8 cellular contexts compared by ENCODE assay signal in the genomic region with DNA sequence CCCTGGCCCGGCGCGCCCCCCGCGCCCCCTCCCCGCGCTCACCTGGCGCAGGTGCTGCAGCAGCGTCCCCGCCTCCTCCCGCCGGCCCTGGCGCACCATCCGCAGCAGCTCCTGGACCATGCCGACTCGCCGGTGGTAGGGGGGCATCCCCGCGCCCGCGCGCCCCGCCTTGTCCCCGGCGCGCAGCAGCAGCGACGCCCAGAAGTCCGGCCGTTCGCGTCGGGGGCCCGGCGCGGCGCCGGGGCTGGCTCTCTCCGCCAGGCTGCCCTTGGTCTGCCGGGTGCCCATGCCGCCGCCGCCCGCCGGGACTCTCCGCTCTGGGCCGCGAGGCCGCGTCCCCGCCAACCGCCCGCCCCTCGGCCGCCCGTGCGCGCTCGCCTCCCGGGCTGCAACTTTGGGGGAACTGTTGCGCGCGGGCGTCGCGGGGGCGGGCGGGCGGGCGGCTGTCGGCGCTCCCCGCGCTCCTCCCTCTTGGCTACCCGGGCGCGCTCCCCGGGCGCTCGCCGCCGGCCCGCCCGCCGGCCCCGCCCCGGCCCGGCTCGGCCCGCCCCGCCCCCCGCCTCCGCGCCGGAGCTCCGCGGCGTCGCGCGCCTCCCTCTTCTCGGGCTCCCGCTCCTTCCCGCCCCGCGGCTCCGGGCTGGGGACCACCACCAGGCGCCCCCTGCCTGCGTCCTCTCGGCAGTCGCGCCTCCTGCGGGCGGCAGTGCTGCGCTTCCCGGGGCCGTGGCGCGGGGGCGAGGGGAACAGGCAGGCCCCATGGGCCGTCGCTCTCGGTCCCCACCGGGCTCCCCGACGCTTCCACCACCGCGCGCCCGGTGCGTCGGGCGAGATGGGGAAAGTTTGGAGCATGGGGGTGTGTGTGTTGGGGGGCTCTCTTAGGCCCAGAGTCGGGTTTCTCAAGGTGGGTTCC. TPM values are rescaled to one million over a fixed set of nuclear protein-coding genes. Genes with fewer than 3 reads are reported as not detected.
A peak's percentile ranks its signal among the peaks of the same experiment; 100 is the strongest.
DNase-seq lines count a peak whose midpoint lies in the region; TF ChIP-seq lines count a peak whose summit lies in the region.

A gene with protein sequence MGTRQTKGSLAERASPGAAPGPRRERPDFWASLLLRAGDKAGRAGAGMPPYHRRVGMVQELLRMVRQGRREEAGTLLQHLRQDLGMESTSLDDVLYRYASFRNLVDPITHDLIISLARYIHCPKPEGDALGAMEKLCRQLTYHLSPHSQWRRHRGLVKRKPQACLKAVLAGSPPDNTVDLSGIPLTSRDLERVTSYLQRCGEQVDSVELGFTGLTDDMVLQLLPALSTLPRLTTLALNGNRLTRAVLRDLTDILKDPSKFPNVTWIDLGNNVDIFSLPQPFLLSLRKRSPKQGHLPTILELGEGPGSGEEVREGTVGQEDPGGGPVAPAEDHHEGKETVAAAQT (minus strand): TSS at position 491 of the 910 bp plus-strand sequence. CDS start 203 bp downstream, at position 288.

- no peaks in the 10 kb centered on the region for H3K36me3 Mint-ChIP-seq in brain

- DNase-seq in EH (ENCODE audit: low read depth), result peak; percentile 53
- peak; percentile 21 for DNase-seq in HK-2 (ENCODE audit: unreplicated experiment)
- peak; percentile 27 to 70 (median 42) for DNase-seq in T-helper 2 cell
- peak; percentile 88 for DNase-seq in iPS-NIHi7 (ENCODE audit: extremely low spot score)
- peak; percentile 57 for DNase-seq in stimulated activated CD4-positive, alpha-beta T cell treated with anti-CD3 and anti-CD28 coated beads, Interleukin-12 subunit alpha, Interleukin-12 subunit beta, amount 100 ng/mL, for 4 hours
- no peak for DNase-seq in NK-92 treated with Interleukin-12 subunit alpha and Interleukin-12 subunit beta, amount 100 ng/mL, for 24 hours (lab: John Stamatoyannopoulos, UW)
- no peak for DNase-seq in KBM-7

- peak; percentile 24 to 51 for TF ChIP-seq CTCF in brain (conservative IDR thresholded peaks at IDR 0.05)

- peak within 1 kb of the TSS; percentile 81 to 88 (median 84) for H3K4me3 Mint-ChIP-seq in brain

- H3K9me3 Mint-ChIP-seq in brain, result no peaks in the 10 kb centered on the region

- H3K27ac Mint-ChIP-seq in brain, result peak within 1 kb of the TSS; percentile 56 to 91 (median 76)

- in situ Hi-C loops in KBM-7 (cut with MboI; ENCODE audit: low pct_unique_long_range_greater_than_20kb, low sequenced_read_pairs), result no loop called here

- H3K27me3 Mint-ChIP-seq in brain, result peaks cover 9% of the 10 kb centered on the region

- peaks cover 47% of the 10 kb centered on the region for H3K4me1 Mint-ChIP-seq in brain

RNA-seq across cellular contexts. Expression of the gene that starts here (rescaled TPM):
- polyA plus RNA-seq in brain (ENCODE audit: insufficient read depth, low read depth, low replicate concordance), result 38.0 TPM

Comparison
In these comparisons a context has a peak if more than half of its experiments do, and no peak if none do; other contexts are left out.
1. DNase-seq: peak in EH (single experiment), HK-2 (single experiment), T-helper 2 cell (5 of 5), iPS-NIHi7 (single experiment) and stimulated activated CD4-positive, alpha-beta T cell treated with anti-CD3 and anti-CD28 coated beads, Interleukin-12 subunit alpha, Interleukin-12 subunit beta, amount 100 ng/mL, for 4 hours (single experiment); none in NK-92 treated with Interleukin-12 subunit alpha and Interleukin-12 subunit beta, amount 100 ng/mL, for 24 hours (single experiment) and KBM-7 (single experiment).